ENCODE assay signal across 25 cellular contexts in the genomic region with DNA sequence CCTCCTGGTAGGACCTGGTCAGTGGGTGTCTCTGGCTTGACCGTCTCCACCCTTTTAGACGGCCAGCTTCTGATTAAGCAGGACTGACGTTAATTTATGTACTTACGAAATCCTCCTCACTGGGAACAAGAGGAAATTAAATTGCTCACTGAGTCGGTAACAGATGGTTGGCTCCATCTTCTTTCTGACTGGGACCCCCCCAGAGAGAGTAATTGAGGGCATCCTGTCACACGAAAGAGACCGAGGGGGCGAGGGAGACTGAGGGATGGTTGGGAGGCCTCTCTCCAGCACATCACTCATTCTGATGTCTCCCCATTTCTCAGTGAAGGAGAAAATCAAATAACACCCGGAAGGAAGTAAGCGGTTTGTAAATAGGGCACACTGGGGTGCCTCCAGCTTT.
A peak's percentile ranks its signal among the peaks of the same experiment; 100 is the strongest.
DNase-seq lines count a peak whose midpoint lies in the region; ATAC-seq lines count a peak whose summit lies in the region.
"Had no signal": no experiment of that assay in that cellular context is flagged by ENCODE, and none has a peak within 500 bp of the region (broad histone marks: within the 10 kb centered on the region; RNA-seq: fewer than 3 reads in every experiment).

No MANE protein-coding gene starts in this region.

- H3K27ac ChIP-seq in SK-N-MC, result no peak overlapping the region
- H3K27ac ChIP-seq: epithelial cell of prostate, left ventricle myocardium inferior, parathyroid adenoma, skin epidermis, suprapubic skin, upper lobe of left lung had no signal

- H3K9ac ChIP-seq in SK-N-MC (ENCODE audit: insufficient read length), result no peak overlapping the region
- H3K9ac ChIP-seq: parathyroid adenoma had no signal

- peak; percentile 29 for DNase-seq in DMS 273 treated with DMSO at 0.1 percent for 48 hours (lab: John Stamatoyannopoulos, UW)
- peak; percentile 38 for DNase-seq in NCI-H146 treated with DMSO at 0.1 percent for 48 hours (lab: John Stamatoyannopoulos, UW; ENCODE audit: unreplicated experiment)
- peak; percentile 44 for DNase-seq in SK-N-MC (ENCODE audit: low read depth, low spot score)
- DNase-seq in kidney glomerular epithelial cell (lab: John Stamatoyannopoulos, UW), result peak; percentile 16
- DNase-seq in NCI-H1048 (lab: John Stamatoyannopoulos, UW), result no peak
- DNase-seq in NCI-H1105 (lab: John Stamatoyannopoulos, UW), result no peak
- DNase-seq: activated CD4-positive, alpha-beta T cell treated with anti-CD3 and anti-CD28 coated beads for 36 hours; activated CD8-positive, alpha-beta T cell treated with anti-CD3 and anti-CD28 coated beads, Interleukin-2, amount 10 ng/mL, durations not matched to agents 7 days and 5 days; amniotic stem cell; Calu3; left ventricle myocardium inferior; mesenchymal stem cell; NCI-H526; SHP77 treated with DMSO at 0.1 percent for 48 hours; stimulated activated naive B cell treated with anti-CD40 and anti-IgM and Interleukin-4, amounts not matched to agents 10 μg/mL and 1 μg/mL and 100 μg/mL, for 72 hours; SW 1271; upper lobe of left lung had no signal

- H3K36me3 ChIP-seq in SK-N-MC (ENCODE audit: insufficient read depth, low read length), result no peaks in the 10 kb centered on the region
- H3K36me3 ChIP-seq: HAP-1, left ventricle myocardium inferior, suprapubic skin, upper lobe of left lung had no signal

- ATAC-seq in GM18502 (IDR thresholded peaks at IDR 0.05; ENCODE audit: poor library complexity, unreplicated experiment), result no peak
- ATAC-seq: activated CD4-positive, alpha-beta T cell treated with anti-CD3 and anti-CD28 coated beads for 36 hours; activated CD8-positive, alpha-beta T cell treated with anti-CD3 and anti-CD28 coated beads, Interleukin-2, amount 10 ng/mL, durations not matched to agents 7 days and 5 days; activated T-helper 17 cell treated with anti-CD3 and anti-CD28 coated beads, Interleukin-2, amount 50 U/mL, for 72 hours; GM12878; stimulated activated naive B cell treated with anti-CD40 and anti-IgM and Interleukin-4, amounts not matched to agents 10 μg/mL and 1 μg/mL and 100 μg/mL, for 72 hours had no signal

- H3K9me3 ChIP-seq in SK-N-MC (ENCODE audit: low read depth, low read length), result no peaks in the 10 kb centered on the region
- H3K9me3 ChIP-seq: HAP-1, left ventricle myocardium inferior, suprapubic skin, upper lobe of left lung had no signal

- H3K4me3 ChIP-seq in SK-N-MC, result peak overlapping the region; percentile 59
- H3K4me3 ChIP-seq: GM12878, HAP-1, left ventricle myocardium inferior, skin epidermis, suprapubic skin, upper lobe of left lung had no signal

Comparison
In these comparisons a context has a peak if more than half of its experiments do, and no peak if none do; other contexts are left out.
1. DNase-seq: peak in DMS 273 treated with DMSO at 0.1 percent for 48 hours (single experiment), NCI-H146 treated with DMSO at 0.1 percent for 48 hours (single experiment), SK-N-MC (single experiment) and kidney glomerular epithelial cell (single experiment); none in NCI-H1048 (single experiment) and NCI-H1105 (single experiment).